8 cellular contexts compared by ENCODE assay signal in genomic region chr1:154328318-154329151, GRCh38. TPM values are rescaled to one million over a fixed set of nuclear protein-coding genes. Genes with fewer than 3 reads are reported as not detected.
DNase-seq lines count a peak whose midpoint lies in the region; ATAC-seq and TF ChIP-seq lines count a peak whose summit lies in the region.

No MANE protein-coding gene starts in this region.

- H3K9me3 ChIP-seq in WERI-Rb-1 (ENCODE audit: severe bottlenecking), result no peaks in the 10 kb centered on the region
- H3K9me3 ChIP-seq in iPS-18a (ENCODE audit: control insufficient read depth, low read depth, low read length), result no peaks in the 10 kb centered on the region
- H3K9me3 ChIP-seq in skeletal muscle satellite cell (replicated peaks; ENCODE audit: low read length), result no peaks in the 10 kb centered on the region

- in situ Hi-C loops in brain microvascular endothelial cell (cut with HindIII; ENCODE audit: low pct_ligation_motif_present, low sequenced_read_pairs), result loop anchor here (25.0 kb wide), 1 partner anchor 91 kb away; no protein-coding TSS in a partner anchor

- H3K36me3 ChIP-seq in WERI-Rb-1 (peaks cover 24% of the 10 kb centered on the region), brain microvascular endothelial cell (replicated peaks) (peaks cover 26% of the 10 kb centered on the region), iPS-18a (ENCODE audit: control insufficient read depth, low read depth, low read length) (peaks cover 21% of the 10 kb centered on the region), skeletal muscle satellite cell (ENCODE audit: insufficient read depth, low read length) (peaks cover 25% of the 10 kb centered on the region)

- H3K4me1 ChIP-seq in iPS-18a (ENCODE audit: control insufficient read depth, low read depth, low read length) (peaks cover 26% of the 10 kb centered on the region), skeletal muscle satellite cell (ENCODE audit: control insufficient read depth, insufficient read depth, low read length) (peaks cover 33% of the 10 kb centered on the region)

- no peak for TF ChIP-seq POLR2A in NB4 (IDR thresholded peaks at IDR 0.05; ENCODE audit: extremely low read depth, insufficient read length)

- ATAC-seq in GM18498 (IDR thresholded peaks at IDR 0.05; ENCODE audit: unreplicated experiment) (peak; percentile 54), HG03378 (IDR thresholded peaks at IDR 0.05; ENCODE audit: unreplicated experiment) (no peak), HG03095 (IDR thresholded peaks at IDR 0.05; ENCODE audit: unreplicated experiment) (no peak)

- DNase-seq in NB4 (ENCODE audit: low read depth), result peak; percentile 69
- peak; percentile 92 for DNase-seq in WERI-Rb-1
- peak; percentile 60 for DNase-seq in brain microvascular endothelial cell

- H3K27ac ChIP-seq in WERI-Rb-1, result no peak overlapping the region
- no peak overlapping the region for H3K27ac ChIP-seq in brain microvascular endothelial cell
- peak overlapping the region; percentile 13 for H3K27ac ChIP-seq in iPS-18a (ENCODE audit: low read length)

- TF ChIP-seq CTCF in NB4 (IDR thresholded peaks at IDR 0.05; ENCODE audit: low read depth, low read length), result no peak
- no peak for TF ChIP-seq CTCF in WERI-Rb-1 (IDR thresholded peaks at IDR 0.05; ENCODE audit: low read depth, low read length)
- TF ChIP-seq CTCF in brain microvascular endothelial cell (IDR thresholded peaks at IDR 0.05; ENCODE audit: low read depth, low read length, missing control alignments), result no peak

- H3K4me3 ChIP-seq in NB4 (ENCODE audit: low read depth, low read length) (peak overlapping the region; percentile 34), WERI-Rb-1 (ENCODE audit: low read depth, low read length) (peak overlapping the region; percentile 29), brain microvascular endothelial cell (ENCODE audit: low read depth, low read length) (peak overlapping the region; percentile 47), iPS-18a (ENCODE audit: low read length) (peak overlapping the region; percentile 54), skeletal muscle satellite cell (ENCODE audit: low read length) (peak overlapping the region; percentile 68)

- H3K9ac ChIP-seq in iPS-18a (ENCODE audit: low read length) (peak overlapping the region; percentile 47), skeletal muscle satellite cell (ENCODE audit: low read depth, low read length) (peak overlapping the region; percentile 48)

- H3K27me3 ChIP-seq in WERI-Rb-1 (ENCODE audit: insufficient read depth, low read depth, severe bottlenecking) (peaks cover 35% of the 10 kb centered on the region), brain microvascular endothelial cell (replicated peaks) (peaks cover under 1% of the 10 kb centered on the region), iPS-18a (ENCODE audit: control insufficient read depth, insufficient read depth, low read length) (no peaks in the 10 kb centered on the region), skeletal muscle satellite cell (ENCODE audit: control insufficient read depth, insufficient read depth, low read length) (peaks cover 5% of the 10 kb centered on the region)

- peak overlapping the region; percentile 96 for H3K4me2 ChIP-seq in skeletal muscle satellite cell (ENCODE audit: low read length)

RNA-seq across cellular contexts. Expression of gene ATP8B2, which starts 3.2 kb away (rescaled TPM):
- total RNA-seq in skeletal muscle satellite cell (2012; rRNA removed), result 117 and 122 TPM in 2 replicates

RNA-seq across cellular contexts. Expression of gene AQP10, which starts 7.6 kb away (rescaled TPM):
- not detected in 2 replicates for total RNA-seq in skeletal muscle satellite cell (2012; rRNA removed)

RNA-seq across cellular contexts. Expression of gene HAX1, which starts 56.1 kb away (rescaled TPM):
- 132 and 142 TPM in 2 replicates for total RNA-seq in skeletal muscle satellite cell (2012; rRNA removed)
